In the genomic region with DNA sequence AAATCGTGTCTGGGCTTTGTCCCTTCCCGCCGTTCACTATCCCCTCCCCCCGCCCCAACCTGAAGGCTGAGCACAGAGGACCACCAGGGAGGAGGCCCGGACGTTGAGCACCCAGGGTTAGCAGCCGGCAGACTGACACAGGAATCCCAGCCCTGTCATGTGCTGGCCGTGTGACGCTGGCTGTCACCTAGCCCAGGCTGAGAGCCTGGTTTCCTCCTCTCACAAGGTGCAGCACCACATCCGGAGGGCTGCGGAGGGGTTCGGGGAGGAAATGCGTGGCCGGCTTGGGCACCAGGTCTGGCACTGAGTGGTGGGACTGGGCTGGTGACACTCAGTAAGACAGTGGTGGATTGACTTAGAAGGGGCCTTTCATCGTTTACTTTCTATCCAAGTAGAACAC, we compare ENCODE assay signal across 10 cellular contexts. TPM values are rescaled to one million over a fixed set of nuclear protein-coding genes. Genes with fewer than 3 reads are reported as not detected.
DNase-seq lines count a peak whose midpoint lies in the region; ATAC-seq and TF ChIP-seq lines count a peak whose summit lies in the region.
"Had no signal": no experiment of that assay in that cellular context is flagged by ENCODE, and none has a peak within 500 bp of the region (broad histone marks: within the 10 kb centered on the region; RNA-seq: fewer than 3 reads in every experiment).

No MANE protein-coding gene starts in this region.

- peak overlapping the region; percentile 40 for H3K4me3 Mint-ChIP-seq in activated CD8-positive, alpha-beta T cell treated with anti-CD3 and anti-CD28 coated beads, Interleukin-2, amount 10 ng/mL, durations not matched to agents 7 days and 5 days

- TF ChIP-seq CTCF in adrenal gland (IDR thresholded peaks at IDR 0.05) = no peak

- peak overlapping the region; percentile 85 for H3K27ac Mint-ChIP-seq in activated CD8-positive, alpha-beta T cell treated with anti-CD3 and anti-CD28 coated beads, Interleukin-2, amount 10 ng/mL, durations not matched to agents 7 days and 5 days

- peaks cover 5% of the 10 kb centered on the region for H3K36me3 Mint-ChIP-seq in activated CD8-positive, alpha-beta T cell treated with anti-CD3 and anti-CD28 coated beads, Interleukin-2, amount 10 ng/mL, durations not matched to agents 7 days and 5 days (ENCODE audit: low read depth)

- DNase-seq in NK-92 (lab: John Stamatoyannopoulos, UW; ENCODE audit: unreplicated experiment) (peak; percentile 40), inferior parietal cortex (ENCODE audit: extremely low spot score) (no peak), NCI-H526 treated with DMSO at 0.1 percent for 48 hours (lab: John Stamatoyannopoulos, UW) (no peak), NCI-H1930 (lab: John Stamatoyannopoulos, UW) (no peak), adrenal gland (no peak)
- peak; percentile 90 for DNase-seq in activated CD8-positive, alpha-beta T cell treated with anti-CD3 and anti-CD28 coated beads, Interleukin-2, amount 10 ng/mL, durations not matched to agents 7 days and 5 days
- peak; percentile 73 to 84 (median 81) for DNase-seq in effector memory CD4-positive, alpha-beta T cell
- DNase-seq in stimulated activated CD8-positive, alpha-beta memory T cell treated with anti-CD3 and anti-CD28 coated beads, Interleukin-2, amount 100 ng/mL, for 1 hour (ENCODE audit: low read depth in 2 of 2) = peak; percentile 40 to 58
- DNase-seq: NCI-H1048 had no signal

- peaks cover 31% of the 10 kb centered on the region for H3K4me1 ChIP-seq in effector memory CD4-positive, alpha-beta T cell (ENCODE audit: control insufficient read depth, insufficient read depth, low read length, poor library complexity, severe bottlenecking)
- no peaks in the 10 kb centered on the region for H3K4me1 ChIP-seq in adrenal gland (replicated peaks in 1 of 2)
- H3K4me1 ChIP-seq: breast epithelium had no signal

- H3K36me3 ChIP-seq in effector memory CD4-positive, alpha-beta T cell (ENCODE audit: control insufficient read depth, insufficient read depth, low read length) = no peaks in the 10 kb centered on the region
- no peaks in the 10 kb centered on the region for H3K36me3 ChIP-seq in adrenal gland (replicated peaks in 1 of 2)
- H3K36me3 ChIP-seq: breast epithelium had no signal

- CTCF ChIA-PET in activated CD8-positive, alpha-beta T cell treated with anti-CD3 and anti-CD28 coated beads, Interleukin-2, amount 10 ng/mL, durations not matched to agents 7 days and 5 days (lab: Charles Lee) = no interaction called here

- WGBS in adrenal gland, 4 donors = 43 to 52% (median 45%) methylated on average over 8 to 15 of the region's 15 CpGs

- H3K27me3 ChIP-seq in effector memory CD4-positive, alpha-beta T cell (replicated peaks; ENCODE audit: control insufficient read depth, insufficient read depth, low read length, poor library complexity, severe bottlenecking) = no peaks in the 10 kb centered on the region
- H3K27me3 ChIP-seq in adrenal gland = no peaks in the 10 kb centered on the region

- no peak for TF ChIP-seq POLR2A in adrenal gland (IDR thresholded peaks at IDR 0.05)

- intact Hi-C loops in adrenal gland (cut with DNase I) = loop anchor here in 1 of 2 donors (5.0 kb wide), 1 partner anchor 50 kb away; a partner anchor contains a TSS

- H3K4me3 ChIP-seq in effector memory CD4-positive, alpha-beta T cell (ENCODE audit: insufficient read depth, low read depth, low read length, poor library complexity, severe bottlenecking) = peak overlapping the region; percentile 1
- H3K4me3 ChIP-seq in adrenal gland = no peak overlapping the region
- H3K4me3 ChIP-seq: breast epithelium had no signal

- POLR2A ChIA-PET in activated CD8-positive, alpha-beta T cell treated with anti-CD3 and anti-CD28 coated beads, Interleukin-2, amount 10 ng/mL, durations not matched to agents 7 days and 5 days (lab: Charles Lee) = interaction anchor here (1.4 to 1.5 kb wide), 2 partner anchors 10 to 51 kb away, joined by 3 to 4 read pairs; no protein-coding TSS in a partner anchor

- H3K4me1 Mint-ChIP-seq in activated CD8-positive, alpha-beta T cell treated with anti-CD3 and anti-CD28 coated beads, Interleukin-2, amount 10 ng/mL, durations not matched to agents 7 days and 5 days (ENCODE audit: low read depth) = peaks cover 35% of the 10 kb centered on the region

- H3K27ac ChIP-seq in effector memory CD4-positive, alpha-beta T cell (ENCODE audit: insufficient read depth, low read length, poor library complexity, severe bottlenecking) = peak overlapping the region; percentile 30
- H3K27ac ChIP-seq in adrenal gland = no peak overlapping the region
- H3K27ac ChIP-seq: breast epithelium had no signal

- no peaks in the 10 kb centered on the region for H3K27me3 Mint-ChIP-seq in activated CD8-positive, alpha-beta T cell treated with anti-CD3 and anti-CD28 coated beads, Interleukin-2, amount 10 ng/mL, durations not matched to agents 7 days and 5 days (ENCODE audit: low read depth)

- ATAC-seq in activated CD8-positive, alpha-beta T cell treated with anti-CD3 and anti-CD28 coated beads, Interleukin-2, amount 10 ng/mL, durations not matched to agents 7 days and 5 days = peak; percentile 31

- peaks cover 13% of the 10 kb centered on the region for H3K9me3 ChIP-seq in effector memory CD4-positive, alpha-beta T cell (ENCODE audit: control insufficient read depth, low read length)
- H3K9me3 ChIP-seq in adrenal gland (replicated peaks in 1 of 3) = peaks cover 0 to 2% (median 0%) of the 10 kb centered on the region in 3 donors

- peaks cover 11% of the 10 kb centered on the region for H3K9me3 Mint-ChIP-seq in activated CD8-positive, alpha-beta T cell treated with anti-CD3 and anti-CD28 coated beads, Interleukin-2, amount 10 ng/mL, durations not matched to agents 7 days and 5 days (ENCODE audit: insufficient read depth)

RNA-seq across cellular contexts. Expression of a gene that starts 4.6 kb away (rescaled TPM):
- total RNA-seq in activated CD8-positive, alpha-beta T cell treated with anti-CD3 and anti-CD28 coated beads, Interleukin-2, amount 10 ng/mL, durations not matched to agents 7 days and 5 days = 10 to 100 TPM; 42.4 to 42.8 TPM
- total RNA-seq in adrenal gland = 10 to 100 TPM; 29.1 to 47.0 (median 35.6) TPM
- 10 to 100 TPM; 17.6 to 23.4 (median 19.2) TPM for polyA plus RNA-seq in adrenal gland

RNA-seq across cellular contexts. Expression of a gene that starts 25.5 kb away (rescaled TPM):
- total RNA-seq in activated CD8-positive, alpha-beta T cell treated with anti-CD3 and anti-CD28 coated beads, Interleukin-2, amount 10 ng/mL, durations not matched to agents 7 days and 5 days = 100 to 1,000 TPM; 333 to 352 TPM
- 100 to 1,000 TPM; 216 to 506 (median 277) TPM for total RNA-seq in adrenal gland
- 100 to 1,000 TPM; 175 to 292 (median 178) TPM for polyA plus RNA-seq in adrenal gland

RNA-seq across cellular contexts. Expression of a gene that starts 25.9 kb away (rescaled TPM):
- total RNA-seq in activated CD8-positive, alpha-beta T cell treated with anti-CD3 and anti-CD28 coated beads, Interleukin-2, amount 10 ng/mL, durations not matched to agents 7 days and 5 days = 10 to 100 TPM; 15.9 to 17.9 TPM
- total RNA-seq in adrenal gland = 10 to 100 TPM in 7 of 8 donors, 1 to 10 TPM in 1; 9.0 to 45.7 (median 13.2) TPM
- 10 to 100 TPM in 2 of 3 donors, 1 to 10 TPM in 1; 9.2 to 36.6 (median 15.1) TPM for polyA plus RNA-seq in adrenal gland

RNA-seq across cellular contexts. Expression of a gene that starts 52.0 kb away (rescaled TPM):
- total RNA-seq in activated CD8-positive, alpha-beta T cell treated with anti-CD3 and anti-CD28 coated beads, Interleukin-2, amount 10 ng/mL, durations not matched to agents 7 days and 5 days = 10 to 100 TPM; 24.0 to 24.1 TPM
- 10 to 100 TPM in 7 of 8 donors, 1 to 10 TPM in 1; 10.0 to 30.9 (median 15.4) TPM for total RNA-seq in adrenal gland
- polyA plus RNA-seq in adrenal gland = 10 to 100 TPM in 2 of 3 donors, 1 to 10 TPM in 1; 5.2 to 12.5 (median 10.9) TPM

Comparison
In these comparisons a context has a peak if more than half of its experiments do, and no peak if none do; other contexts are left out.
1. DNase-seq: peak in NK-92 (single experiment), activated CD8-positive, alpha-beta T cell treated with anti-CD3 and anti-CD28 coated beads, Interleukin-2, amount 10 ng/mL, durations not matched to agents 7 days and 5 days (single experiment), effector memory CD4-positive, alpha-beta T cell (3 of 3) and stimulated activated CD8-positive, alpha-beta memory T cell treated with anti-CD3 and anti-CD28 coated beads, Interleukin-2, amount 100 ng/mL, for 1 hour (2 of 2); none in inferior parietal cortex (single experiment), NCI-H526 treated with DMSO at 0.1 percent for 48 hours (single experiment), NCI-H1930 (0 of 2) and adrenal gland (0 of 7).